ENCODE assay signal across 7 cellular contexts in the genomic region with DNA sequence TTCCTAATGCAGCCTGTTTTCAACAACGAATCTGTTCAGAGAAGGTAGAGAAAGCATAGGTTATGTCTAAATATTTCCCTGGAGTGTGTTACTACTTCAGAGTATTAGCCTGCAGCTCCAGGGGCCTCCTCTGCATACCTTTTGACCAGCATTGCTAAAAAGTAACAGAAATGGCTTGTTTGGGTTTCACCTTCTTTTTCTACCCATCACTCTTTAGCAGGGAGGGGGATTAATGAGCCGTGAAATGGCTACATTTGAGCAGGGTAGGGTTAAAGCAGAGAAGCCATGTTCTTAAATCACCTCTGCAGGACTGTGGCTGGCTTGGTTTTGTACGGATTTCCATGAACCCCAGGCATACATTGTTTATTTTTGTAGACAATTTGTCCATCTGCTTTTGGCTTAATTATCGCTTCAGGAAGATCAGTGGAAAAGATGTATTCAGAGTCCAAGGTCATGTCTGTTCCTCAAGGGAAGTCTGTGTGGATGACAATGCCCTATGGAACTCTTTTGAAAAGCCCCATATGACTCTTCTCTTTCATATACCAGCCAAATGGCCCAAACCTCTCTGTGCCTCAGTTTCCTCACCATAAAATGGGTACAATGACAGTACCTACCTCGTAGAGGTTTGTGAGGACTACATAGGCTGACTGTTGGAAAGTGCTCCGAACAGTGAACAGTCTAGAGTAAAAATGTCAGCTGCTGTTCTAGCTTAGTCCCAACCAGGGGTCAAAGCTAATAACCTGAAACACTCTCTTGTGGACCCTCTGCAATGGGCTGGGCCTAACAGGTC.
A peak's percentile ranks its signal among the peaks of the same experiment; 100 is the strongest.
DNase-seq lines count a peak whose midpoint lies in the region; ATAC-seq and TF ChIP-seq lines count a peak whose summit lies in the region.

No MANE protein-coding gene starts in this region.

- intact Hi-C loops in left colon (cut with DNase I, micrococcal nuclease) (loop anchor here (10.0 kb wide), 2 partner anchors 167 to 187 kb away; no protein-coding TSS in a partner anchor), transverse colon (cut with DNase I; ENCODE audit: low total_unique reads) (loop anchor here (2.0 to 10.0 kb wide), 2 partner anchors 15 to 107 kb away; partner anchors contain the start of genes COL4A1 and COL4A2)

- DNase-seq in RWPE2 (ENCODE audit: low spot score): no peak
- no peak for DNase-seq in left colon
- DNase-seq in transverse colon: no peak
- no peak for DNase-seq in KG1 (lab: John Stamatoyannopoulos, UW)
- DNase-seq in DMS79 (lab: John Stamatoyannopoulos, UW): no peak
- no peak for DNase-seq in stimulated activated CD4-positive, alpha-beta T cell treated with anti-CD3 and anti-CD28 coated beads, Interleukin-2, amount 100 ng/mL, for 48 hours

- ATAC-seq in GM21576 (IDR thresholded peaks at IDR 0.05; ENCODE audit: unreplicated experiment): peak; percentile 5
- ATAC-seq in RWPE2 (ENCODE audit: low read depth): no peak
- ATAC-seq in left colon: peak; percentile 7

- H3K9me3 ChIP-seq in RWPE2 (ENCODE audit: severe bottlenecking): no peaks in the 10 kb centered on the region
- H3K9me3 ChIP-seq in transverse colon: no peaks in the 10 kb centered on the region

- TF ChIP-seq POLR2A in transverse colon (IDR thresholded peaks at IDR 0.05): no peak

- no peak for TF ChIP-seq EP300 in transverse colon (IDR thresholded peaks at IDR 0.05; ENCODE audit: low read depth)

- in situ Hi-C loops in transverse colon (cut with MboI; ENCODE audit: low pct_ligation_motif_present in 1 of 4, low pct_unique_long_range_greater_than_20kb in 1 of 4, low sequenced_read_pairs in 3 of 4): loop anchor here in 2 of 4 donors (25.0 kb wide), 2 partner anchors 174 to 1449 kb away; no protein-coding TSS in a partner anchor

- H3K4me3 ChIP-seq in RWPE2 (ENCODE audit: severe bottlenecking) (no peak overlapping the region), transverse colon (no peak overlapping the region)

- TF ChIP-seq CTCF in RWPE2 (IDR thresholded peaks at IDR 0.05; ENCODE audit: poor library complexity, severe bottlenecking): no peak
- TF ChIP-seq CTCF in transverse colon (IDR thresholded peaks at IDR 0.05): no peak

- H3K36me3 ChIP-seq in RWPE2 (ENCODE audit: low read depth): peaks cover 28% of the 10 kb centered on the region
- no peaks in the 10 kb centered on the region for H3K36me3 ChIP-seq in transverse colon

- peak overlapping the region; percentile 78 for H3K27ac ChIP-seq in RWPE2 (ENCODE audit: poor library complexity, severe bottlenecking)
- peak overlapping the region; percentile 79 to 89 (median 84) for H3K27ac ChIP-seq in transverse colon

- H3K27me3 ChIP-seq in RWPE2 (ENCODE audit: insufficient read depth, poor library complexity, severe bottlenecking): no peaks in the 10 kb centered on the region
- H3K27me3 ChIP-seq in transverse colon: no peaks in the 10 kb centered on the region

- 52 to 68% methylated on average over 3 to 6 of the region's 6 CpGs for WGBS in transverse colon (ENCODE audit: low coverage in 1 of 2), 2 donors

- H3K4me1 ChIP-seq in RWPE2 (ENCODE audit: insufficient read depth, poor library complexity, severe bottlenecking) (peaks cover 25% of the 10 kb centered on the region), transverse colon (peaks cover 5 to 45% (median 31%) of the 10 kb centered on the region in 4 donors)
